ENCODE assay signal across 2 cellular contexts in genomic region chr6:151899221-151899620, GRCh38.
DNase-seq lines count a peak whose midpoint lies in the region; ATAC-seq and TF ChIP-seq lines count a peak whose summit lies in the region.
"Not testable (repeated sequence)": the region's sequence is repeated elsewhere in the genome, so short reads cannot be mapped to it uniquely, and the experiment has no call there.

No MANE protein-coding gene starts in this region.

- H3F3A ChIP-seq in PC-9 (ENCODE audit: insufficient read depth, low read depth) = peaks cover 31% of the 10 kb centered on the region

- CTCF ChIA-PET in PC-9 (lab: Charles Lee) = not testable (repeated sequence)

- POLR2A ChIA-PET in PC-9 (lab: Charles Lee; ENCODE audit: unreplicated experiment) = not testable (repeated sequence)

- peaks cover 42% of the 10 kb centered on the region for H3K4me1 ChIP-seq in PC-9 (replicated peaks; ENCODE audit: insufficient read depth)
- peaks cover 25% of the 10 kb centered on the region for H3K4me1 ChIP-seq in RWPE2 (ENCODE audit: insufficient read depth, poor library complexity, severe bottlenecking)

- not testable (repeated sequence) for DNase-seq in PC-9; RWPE2 (ENCODE audit: low spot score)

- intact Hi-C loops in PC-9 (cut with micrococcal nuclease; ENCODE audit: unreplicated experiment) = not testable (repeated sequence)

- ATAC-seq in RWPE2 (ENCODE audit: low read depth) = not testable (repeated sequence)

- peaks cover 30% of the 10 kb centered on the region for H3K9me3 ChIP-seq in PC-9 (ENCODE audit: insufficient read depth, low read depth)
- H3K9me3 ChIP-seq in RWPE2 (ENCODE audit: severe bottlenecking) = not testable (repeated sequence)

- not testable (repeated sequence) for BruUV-seq in PC-9 (replicated peaks; lab: Mats Ljungman, UMichigan)

- not testable (repeated sequence) for H2AFZ ChIP-seq in PC-9

- H3K36me3 ChIP-seq in PC-9 (ENCODE audit: low read depth); RWPE2 (ENCODE audit: low read depth): not testable (repeated sequence)

- H3K79me2 ChIP-seq in PC-9 (ENCODE audit: low read depth) = not testable (repeated sequence)

- H3K9me2 ChIP-seq in PC-9 (ENCODE audit: insufficient read depth) = not testable (repeated sequence)

- H3K27ac ChIP-seq in PC-9 (peak overlapping the region; percentile 100), RWPE2 (ENCODE audit: poor library complexity, severe bottlenecking) (peak overlapping the region; percentile 99)

- H3K27me3 ChIP-seq in PC-9 (ENCODE audit: insufficient read depth, low read depth); RWPE2 (ENCODE audit: insufficient read depth, poor library complexity, severe bottlenecking): not testable (repeated sequence)

- TF ChIP-seq CTCF in PC-9 (conservative IDR thresholded peaks at IDR 0.05); RWPE2 (IDR thresholded peaks at IDR 0.05; ENCODE audit: poor library complexity, severe bottlenecking): not testable (repeated sequence)

- not testable (repeated sequence) for H4K20me1 ChIP-seq in PC-9 (ENCODE audit: insufficient read depth)

- H3K4me3 ChIP-seq in PC-9; RWPE2 (ENCODE audit: severe bottlenecking): not testable (repeated sequence)

- not testable (repeated sequence) for H3K4me2 ChIP-seq in PC-9
